ENCODE assay signal across 32 cellular contexts in genomic region chr5:116567100-116567499, GRCh38. TPM values are rescaled to one million over a fixed set of nuclear protein-coding genes. Genes with fewer than 3 reads are reported as not detected.
"Had no signal": no experiment of that assay in that cellular context is flagged by ENCODE, and none has a peak within 500 bp of the region (broad histone marks: within the 10 kb centered on the region; RNA-seq: fewer than 3 reads in every experiment).

No MANE protein-coding gene starts in this region.

- H3K9me3 Mint-ChIP-seq: activated CD4-positive, alpha-beta memory T cell treated with anti-CD3 and anti-CD28 coated beads for 36 hours; activated CD4-positive, alpha-beta T cell treated with anti-CD3 and anti-CD28 coated beads, Interleukin-2, amount 10 ng/mL, durations not matched to agents 24 days and 14 days; activated naive CD8-positive, alpha-beta T cell treated with anti-CD3 and anti-CD28 coated beads, Interleukin-2, amount 50 U/mL, for 24 hours; activated T-helper 1 cell treated with anti-CD3 and anti-CD28 coated beads, Interleukin-12 subunit alpha, Interleukin-12 subunit beta, Interleukin-2, Interleukin-4 antibody, amounts not matched to agents 30 ng/mL and 10 ng/mL and 1 ng/mL, durations not matched to agents 14 hours and 24 hours and 36 hours; dendritic cell treated with granulocyte-macrophage colony-stimulating factor and Interleukin-4, amounts not matched to agents 40 ng/mL and 50 ng/mL, for 4 days had no signal

- ATAC-seq: activated naive CD8-positive, alpha-beta T cell treated with anti-CD3 and anti-CD28 coated beads, Interleukin-2, amount 50 U/mL, for 24 hours; gastroesophageal sphincter; heart left ventricle; left lung; lower lobe of right lung; natural killer cell; right lobe of liver; stimulated activated naive CD8-positive, alpha-beta T cell treated with anti-CD3 and anti-CD28 coated beads, Interleukin-15, Interleukin-2, amounts not matched to agents 100 U/mL and 50 U/mL, for 24 hours; T-helper 17 cell had no signal

- H3K36me3 ChIP-seq: esophagus squamous epithelium, gastroesophageal sphincter, heart left ventricle, left lung, lower lobe of right lung, right lobe of liver, transverse colon, uterus, WERI-Rb-1 had no signal

- H3K36me3 Mint-ChIP-seq: activated CD4-positive, alpha-beta memory T cell treated with anti-CD3 and anti-CD28 coated beads for 36 hours; natural killer cell had no signal

- H3K27ac ChIP-seq: epithelial cell of prostate, esophagus squamous epithelium, gastroesophageal sphincter, heart left ventricle, left lung, lower lobe of right lung, right lobe of liver, testis, uterus, WERI-Rb-1 had no signal

- H3K9me3 ChIP-seq: esophagus squamous epithelium, gastroesophageal sphincter, heart left ventricle, left lung, lower lobe of right lung, right lobe of liver, testis, transverse colon, uterus had no signal

- DNase-seq: activated CD4-positive, alpha-beta memory T cell treated with anti-CD3 and anti-CD28 coated beads for 36 hours; activated CD4-positive, alpha-beta T cell treated with anti-CD3 and anti-CD28 coated beads, Interleukin-2, amount 10 ng/mL, durations not matched to agents 24 days and 14 days; activated CD4-positive, CD25-positive, alpha-beta regulatory T cell treated with anti-CD3 and anti-CD28 coated beads, Interleukin-2, amount 50 U/mL, for 72 hours; activated CD8-positive, alpha-beta memory T cell treated with anti-CD3 and anti-CD28 coated beads, Interleukin-2, amount 50 U/mL, for 4 hours; activated gamma-delta T cell treated with Interleukin-2 at 50 U/mL for 16 hours; activated naive CD4-positive, alpha-beta T cell treated with anti-CD3 and anti-CD28 coated beads, Interleukin-2, amount 50 U/mL, for 16 hours; activated naive CD8-positive, alpha-beta T cell treated with anti-CD3 and anti-CD28 coated beads, Interleukin-2, amount 50 U/mL, for 24 hours; activated T-cell treated with anti-CD3 and anti-CD28 coated beads, Interleukin-2, amount 50 U/mL, for 1 hour; amygdala; caudate nucleus; esophagus squamous epithelium; heart left ventricle; hypothalamus; kidney glomerular epithelial cell; left lung; lower lobe of right lung; mesenchymal stem cell; natural killer cell; right lobe of liver; stimulated activated CD4-positive, alpha-beta T cell treated with anti-CD3 and anti-CD28 coated beads, Interleukin-4, amount 100 ng/mL, for 1 hour; stimulated activated naive CD8-positive, alpha-beta T cell treated with anti-CD3 and anti-CD28 coated beads, Interleukin-15, Interleukin-2, amounts not matched to agents 100 U/mL and 50 U/mL, for 24 hours; T-helper 17 cell; T1000; testis; transverse colon; uterus; WERI-Rb-1 had no signal

- H3K27me3 ChIP-seq: testis, transverse colon, uterus had no signal

- H3K4me3 ChIP-seq: esophagus squamous epithelium, gastroesophageal sphincter, heart left ventricle, left lung, lower lobe of right lung, right lobe of liver, testis, transverse colon, uterus had no signal

- H3K27ac Mint-ChIP-seq: activated CD4-positive, alpha-beta memory T cell treated with anti-CD3 and anti-CD28 coated beads for 36 hours; activated CD4-positive, alpha-beta T cell treated with anti-CD3 and anti-CD28 coated beads, Interleukin-2, amount 10 ng/mL, durations not matched to agents 24 days and 14 days; activated naive CD8-positive, alpha-beta T cell treated with anti-CD3 and anti-CD28 coated beads, Interleukin-2, amount 50 U/mL, for 24 hours; activated T-helper 1 cell treated with anti-CD3 and anti-CD28 coated beads, Interleukin-12 subunit alpha, Interleukin-12 subunit beta, Interleukin-2, Interleukin-4 antibody, amounts not matched to agents 30 ng/mL and 10 ng/mL and 1 ng/mL, durations not matched to agents 14 hours and 24 hours and 36 hours; dendritic cell treated with granulocyte-macrophage colony-stimulating factor and Interleukin-4, amounts not matched to agents 40 ng/mL and 50 ng/mL, for 4 days; natural killer cell; T-helper 17 cell had no signal

- H3K4me1 ChIP-seq: uterus had no signal

- H3K4me3 Mint-ChIP-seq: activated CD4-positive, alpha-beta memory T cell treated with anti-CD3 and anti-CD28 coated beads for 36 hours; activated CD4-positive, alpha-beta T cell treated with anti-CD3 and anti-CD28 coated beads, Interleukin-2, amount 10 ng/mL, durations not matched to agents 24 days and 14 days; activated naive CD8-positive, alpha-beta T cell treated with anti-CD3 and anti-CD28 coated beads, Interleukin-2, amount 50 U/mL, for 24 hours; activated T-helper 1 cell treated with anti-CD3 and anti-CD28 coated beads, Interleukin-12 subunit alpha, Interleukin-12 subunit beta, Interleukin-2, Interleukin-4 antibody, amounts not matched to agents 30 ng/mL and 10 ng/mL and 1 ng/mL, durations not matched to agents 14 hours and 24 hours and 36 hours; dendritic cell treated with granulocyte-macrophage colony-stimulating factor and Interleukin-4, amounts not matched to agents 40 ng/mL and 50 ng/mL, for 4 days; natural killer cell; T-helper 17 cell had no signal

- H3K4me1 Mint-ChIP-seq: activated CD4-positive, alpha-beta T cell treated with anti-CD3 and anti-CD28 coated beads, Interleukin-2, amount 10 ng/mL, durations not matched to agents 24 days and 14 days; activated naive CD8-positive, alpha-beta T cell treated with anti-CD3 and anti-CD28 coated beads, Interleukin-2, amount 50 U/mL, for 24 hours; natural killer cell; T-helper 17 cell had no signal

RNA-seq across cellular contexts. Expression of gene SEMA6A, which starts 7.5 kb away (rescaled TPM):
- total RNA-seq: activated CD4-positive, alpha-beta memory T cell treated with anti-CD3 and anti-CD28 coated beads for 36 hours; activated CD8-positive, alpha-beta memory T cell treated with anti-CD3 and anti-CD28 coated beads for 36 hours; natural killer cell had no signal
